8 cellular contexts compared by ENCODE assay signal in the genomic region with DNA sequence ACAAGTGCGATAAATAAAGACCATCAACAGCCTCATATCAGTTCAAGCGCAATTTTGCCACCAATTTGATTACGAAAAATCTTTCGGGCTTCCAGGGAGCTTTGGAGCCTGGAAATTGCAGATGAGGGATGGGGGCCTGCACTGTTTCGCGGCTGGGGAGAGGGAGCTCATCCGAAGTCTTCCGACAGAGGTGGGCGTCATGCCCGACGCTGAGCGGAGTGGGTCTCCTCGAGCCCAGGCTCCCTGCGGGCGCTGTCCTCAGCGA.
DNase-seq lines count a peak whose midpoint lies in the region; ATAC-seq and TF ChIP-seq lines count a peak whose summit lies in the region.

No MANE protein-coding gene starts in this region.

- ATAC-seq in PC-3 (no peak), HG03196 (IDR thresholded peaks at IDR 0.05; ENCODE audit: unreplicated experiment) (no peak)

- H3K4me3 ChIP-seq in PC-3 (ENCODE audit: low read length) (peak overlapping the region; percentile 58), fibroblast of villous mesenchyme (ENCODE audit: low read depth, low read length) (peak overlapping the region; percentile 9), trophoblast cell (ENCODE audit: low read depth, low read length) (peak overlapping the region; percentile 61)

- H3K4me2 ChIP-seq in PC-3 (ENCODE audit: low read length) (peak overlapping the region; percentile 82), trophoblast cell (ENCODE audit: low read length) (peak overlapping the region; percentile 100)

- DNase-seq in D341Med (ENCODE audit: low spot score) (peak; percentile 51), PC-3 (no peak), fibroblast of villous mesenchyme (ENCODE audit: low read depth) (no peak), trophoblast cell (no peak), C1 segment of cervical spinal cord (lab: John Stamatoyannopoulos, UW) (no peak)
- no peak for DNase-seq in activated CD4-positive, alpha-beta T cell treated with anti-CD3 and anti-CD28 coated beads, Interleukin-2, amount 50 U/mL, for 48 hours
- DNase-seq in activated CD4-positive, alpha-beta T cell treated with anti-CD3 and anti-CD28 coated beads for 48 hours, result no peak

- H3K36me3 ChIP-seq in PC-3 (ENCODE audit: low read depth, low read length) (no peaks in the 10 kb centered on the region), trophoblast cell (ENCODE audit: control insufficient read depth in 1 of 2, insufficient read depth in 2 of 2, low read length in 2 of 2) (peaks cover 0 to 2% of the 10 kb centered on the region in 2 experiments)

- H3K14ac ChIP-seq in trophoblast cell (ENCODE audit: low read length), result peak overlapping the region; percentile 21

- no CpG with 5 or more reads among the region's 16 CpGs for WGBS in trophoblast cell (ENCODE audit: extremely low coverage, insufficient coverage, insufficient read length)

- H2BK120ac ChIP-seq in trophoblast cell (ENCODE audit: insufficient read depth, low read length, poor library complexity), result no peak overlapping the region

- H2AFZ ChIP-seq in PC-3 (ENCODE audit: low read length) (no peak overlapping the region), trophoblast cell (ENCODE audit: insufficient read depth, low read length, poor library complexity) (peak overlapping the region; percentile 30)

- no peak for TF ChIP-seq CTCF in PC-3 (conservative IDR thresholded peaks at IDR 0.05; ENCODE audit: low read depth, low read length)
- TF ChIP-seq CTCF in fibroblast of villous mesenchyme (IDR thresholded peaks at IDR 0.05; ENCODE audit: insufficient read depth, low read depth, low read length), result no peak

- no peak overlapping the region for H2BK5ac ChIP-seq in trophoblast cell (ENCODE audit: low read depth, low read length, poor library complexity)

- H3K27me3 ChIP-seq in PC-3 (ENCODE audit: low read length) (no peaks in the 10 kb centered on the region), trophoblast cell (ENCODE audit: insufficient read depth, low read length) (peaks cover 14% of the 10 kb centered on the region)

- no TSS peak for BruUV-seq in PC-3 (replicated peaks; lab: Mats Ljungman, UMichigan)

- H2AK5ac ChIP-seq in trophoblast cell (ENCODE audit: low read length), result no peak overlapping the region

- H3K9me2 ChIP-seq in PC-3 (replicated peaks; ENCODE audit: low read length), result no peaks in the 10 kb centered on the region

- H3K27ac ChIP-seq in PC-3 (ENCODE audit: low read length) (no peak overlapping the region), trophoblast cell (ENCODE audit: low read depth, low read length) (no peak overlapping the region)

- H3K9me3 ChIP-seq in PC-3 (ENCODE audit: low read length) (no peaks in the 10 kb centered on the region), trophoblast cell (ENCODE audit: insufficient read depth, low read depth, low read length) (peaks cover 7% of the 10 kb centered on the region)

- intact Hi-C loops in PC-3 (cut with micrococcal nuclease), result loop anchor here (5.0 kb wide), 3 partner anchors 49 to 184 kb away; a partner anchor contains a TSS

- no peak overlapping the region for H2BK12ac ChIP-seq in trophoblast cell (ENCODE audit: low read length)

- POLR2A ChIA-PET in PC-3 (lab: Charles Lee; ENCODE audit: unreplicated experiment), result no interaction called here

- H3K4ac ChIP-seq in trophoblast cell (ENCODE audit: low read depth, low read length), result no peak overlapping the region

- no peak overlapping the region for H3K23ac ChIP-seq in trophoblast cell (ENCODE audit: low read length)

- H4K20me1 ChIP-seq in PC-3 (ENCODE audit: low read length), result no peaks in the 10 kb centered on the region

- H4K8ac ChIP-seq in trophoblast cell (ENCODE audit: low read depth, low read length), result peak overlapping the region; percentile 67

- H3K79me2 ChIP-seq in PC-3 (ENCODE audit: low read length) (peaks cover 9% of the 10 kb centered on the region), trophoblast cell (ENCODE audit: control insufficient read depth, insufficient read depth, low read length, poor library complexity) (peaks cover 11% of the 10 kb centered on the region)

- no peaks in the 10 kb centered on the region for H3F3A ChIP-seq in PC-3 (ENCODE audit: low read length, unreplicated experiment)

- peak overlapping the region; percentile 74 for H3K18ac ChIP-seq in trophoblast cell (ENCODE audit: low read length)

- peaks cover 38% of the 10 kb centered on the region for H3K79me1 ChIP-seq in trophoblast cell (ENCODE audit: low read length)

- CTCF ChIA-PET in PC-3 (lab: Charles Lee), result interaction anchor here (0.6 to 1.4 kb wide), 4 partner anchors 9 to 181 kb away, joined by 3 to 11 read pairs (median 8); a partner anchor contains a TSS

- no peak overlapping the region for H3K9ac ChIP-seq in PC-3 (ENCODE audit: low read length)
- H3K9ac ChIP-seq in trophoblast cell (ENCODE audit: low read length), result no peak overlapping the region

- H4K12ac ChIP-seq in trophoblast cell (ENCODE audit: low read depth, low read length), result peak overlapping the region; percentile 12

- H4K91ac ChIP-seq in trophoblast cell (ENCODE audit: low read depth, low read length), result peak overlapping the region; percentile 48

- H3K4me1 ChIP-seq in PC-3 (ENCODE audit: insufficient read depth, low read length) (peaks cover 13% of the 10 kb centered on the region), trophoblast cell (ENCODE audit: control insufficient read depth in 1 of 2, insufficient read depth in 2 of 2, low read length in 2 of 2) (peaks cover 33 to 49% of the 10 kb centered on the region in 2 experiments)

Comparison
In these comparisons a context has a peak if more than half of its experiments do, and no peak if none do; other contexts are left out.
1. H3K4me3 ChIP-seq: peak in every context shown above with its lines; median percentile 61 in trophoblast cell; 58 in PC-3; 9 in fibroblast of villous mesenchyme.